Comparison of ENCODE assay signal across 20 cellular contexts in genomic region chr4:116598155-116598979, GRCh38.
A peak's percentile ranks its signal among the peaks of the same experiment; 100 is the strongest.
DNase-seq lines count a peak whose midpoint lies in the region; ATAC-seq, FAIRE-seq and TF ChIP-seq lines count a peak whose summit lies in the region.
"Had no signal": no experiment of that assay in that cellular context is flagged by ENCODE, and none has a peak within 500 bp of the region (broad histone marks: within the 10 kb centered on the region; RNA-seq: fewer than 3 reads in every experiment).

No MANE protein-coding gene starts in this region.

- TF ChIP-seq EP300 in HepG2 (IDR thresholded peaks at IDR 0.05; ENCODE audit: low read depth in 2 of 2, low read length in 2 of 2) (no peak), HepG2 (CRISPR knock-in tag; IDR thresholded peaks at IDR 0.05; ENCODE audit: borderline replicate concordance) (no peak)

- TF ChIP-seq RAD21 in HepG2 (CRISPR knock-in tag; IDR thresholded peaks at IDR 0.05): no peak

- no peak overlapping the region for H3K27ac ChIP-seq in right lobe of liver
- H3K27ac ChIP-seq in HepG2 (ENCODE audit: extremely low read length, insufficient read depth, low read length): no peak overlapping the region
- no peak overlapping the region for H3K27ac ChIP-seq in lower lobe of right lung
- H3K27ac ChIP-seq: BLaER1 treated with 17β-estradiol and CSF1 and Interleukin-3, amounts not matched to agents 10 nM and 100 nM; HL-60 had no signal

- POLR2A ChIA-PET in HepG2 (lab: Yijun Ruan, JAX): no interaction called here

- no peaks in the 10 kb centered on the region for H4K20me1 ChIP-seq in HepG2 (ENCODE audit: insufficient read depth, low read length)
- H4K20me1 ChIP-seq: BLaER1 treated with 17β-estradiol and CSF1 and Interleukin-3, amounts not matched to agents 10 nM and 100 nM had no signal

- H3K4me3 ChIP-seq in right lobe of liver (no peak overlapping the region), HepG2 (replicated peaks in 1 of 3; ENCODE audit: insufficient read depth in 1 of 3, low read depth in 2 of 3, low read length in 3 of 3) (no peak overlapping the region), lower lobe of right lung (no peak overlapping the region)
- H3K4me3 ChIP-seq: BLaER1 treated with 17β-estradiol and CSF1 and Interleukin-3, amounts not matched to agents 10 nM and 100 nM; GM12878 had no signal

- TF ChIP-seq POLR2A in right lobe of liver (IDR thresholded peaks at IDR 0.05) (no peak), HepG2 (IDR thresholded peaks at IDR 0.05; ENCODE audit: insufficient read depth in 1 of 2, low read depth in 2 of 2, low read length in 2 of 2) (no peak)

- peak in 2 of 3 donors; percentile 13 to 39 for DNase-seq in right lobe of liver
- no peak for DNase-seq in HepG2 (ENCODE audit: low spot score)
- peak; percentile 30 for DNase-seq in lower lobe of right lung
- DNase-seq in sciatic nerve (ENCODE audit: low spot score): no peak
- no peak for DNase-seq in NCI-H187 (lab: John Stamatoyannopoulos, UW)
- DNase-seq in D341Med (ENCODE audit: low spot score): no peak
- no peak for DNase-seq in NCI-H526 treated with DMSO at 0.1 percent for 48 hours (lab: John Stamatoyannopoulos, UW)
- DNase-seq: Calu3; CD8-positive, alpha-beta T cell; DMS 273 treated with DMSO at 0.1 percent for 48 hours; DMS53; DND-41; EL; GOT3; H7; HFFc6 had no signal

- no peak for FAIRE-seq in HepG2 (lab: Jason Lieb, UNC)
- FAIRE-seq: GM12878 had no signal

- H3K4me1 ChIP-seq in right lobe of liver (no peaks in the 10 kb centered on the region), HepG2 (ENCODE audit: insufficient read depth, low read length) (no peaks in the 10 kb centered on the region), lower lobe of right lung (no peaks in the 10 kb centered on the region)
- H3K4me1 ChIP-seq: BLaER1 treated with 17β-estradiol and CSF1 and Interleukin-3, amounts not matched to agents 10 nM and 100 nM had no signal

- H2AFZ ChIP-seq in HepG2 (ENCODE audit: low read length): no peak overlapping the region

- no TSS peak for BruUV-seq in HepG2 (replicated peaks; lab: Mats Ljungman, UMichigan)

- H3K27me3 ChIP-seq in right lobe of liver: no peaks in the 10 kb centered on the region
- H3K27me3 ChIP-seq in HepG2 (ENCODE audit: control insufficient read depth in 1 of 2, insufficient read depth in 2 of 2, low read length in 2 of 2): no peaks in the 10 kb centered on the region
- H3K27me3 ChIP-seq in lower lobe of right lung (ENCODE audit: low read depth): no peaks in the 10 kb centered on the region
- H3K27me3 ChIP-seq: BLaER1 treated with 17β-estradiol and CSF1 and Interleukin-3, amounts not matched to agents 10 nM and 100 nM had no signal

- no peak overlapping the region for H3K4me2 ChIP-seq in HepG2 (ENCODE audit: low read depth, low read length)
- H3K4me2 ChIP-seq: BLaER1 treated with 17β-estradiol and CSF1 and Interleukin-3, amounts not matched to agents 10 nM and 100 nM had no signal

- no peak overlapping the region for H3K9ac ChIP-seq in HepG2 (ENCODE audit: insufficient read depth, low read depth, low read length)
- H3K9ac ChIP-seq: BLaER1 treated with 17β-estradiol and CSF1 and Interleukin-3, amounts not matched to agents 10 nM and 100 nM had no signal

- intact Hi-C loops in right lobe of liver (cut with DNase I): no loop called here
- intact Hi-C loops in HepG2 (cut with micrococcal nuclease; ENCODE audit: unreplicated experiment): no loop called here
- intact Hi-C loops in lower lobe of right lung (cut with DNase I): no loop called here
- intact Hi-C loops in sciatic nerve (cut with DNase I): no loop called here

- H3K79me2 ChIP-seq in HepG2 (ENCODE audit: insufficient read depth, low read length): no peaks in the 10 kb centered on the region

- H3K36me3 ChIP-seq in right lobe of liver (no peaks in the 10 kb centered on the region), HepG2 (replicated peaks in 1 of 2; ENCODE audit: control insufficient read depth in 1 of 2, insufficient read depth in 2 of 2, low read length in 2 of 2) (no peaks in the 10 kb centered on the region), lower lobe of right lung (no peaks in the 10 kb centered on the region)
- H3K36me3 ChIP-seq: BLaER1 treated with 17β-estradiol and CSF1 and Interleukin-3, amounts not matched to agents 10 nM and 100 nM had no signal

- ATAC-seq in right lobe of liver: no peak
- ATAC-seq in HepG2: no peak
- peak in 1 of 2 donors; percentile 41 for ATAC-seq in lower lobe of right lung
- ATAC-seq in sciatic nerve: peak; percentile 28
- ATAC-seq: CD8-positive, alpha-beta T cell; GM12878; HCT116 had no signal

- CTCF ChIA-PET in HepG2 (lab: Yijun Ruan, JAX; ENCODE audit: low intra/inter-chr PET ratio, low total read pairs): no interaction called here

- WGBS in right lobe of liver (ENCODE audit: insufficient coverage, low coverage, low lambda C conversion rate, missing lambda C conversion rate): 90% methylated on average over 7 of the region's 32 CpGs
- 68% methylated on average over 21 of the region's 32 CpGs for WGBS in HepG2 (ENCODE audit: low lambda C conversion rate)

- in situ Hi-C loops in HepG2 (cut with HindIII; ENCODE audit: extremely low pct_ligation_motif_present, low pct_unique_long_range_greater_than_20kb): no loop called here

- TF ChIP-seq CTCF in right lobe of liver (IDR thresholded peaks at IDR 0.05) (no peak), HepG2 (CRISPR knock-in tag; IDR thresholded peaks at IDR 0.05) (no peak), lower lobe of right lung (IDR thresholded peaks at IDR 0.05) (no peak)

- H3K9me3 ChIP-seq in right lobe of liver (no peaks in the 10 kb centered on the region), HepG2 (ENCODE audit: low read length) (no peaks in the 10 kb centered on the region), lower lobe of right lung (no peaks in the 10 kb centered on the region)

TF ChIP-seq in HepG2, 621 proteins besides CTCF, POLR2A, EP300 and RAD21:
- no peak for TF ChIP-seq PHB2 (IDR thresholded peaks at IDR 0.05; ENCODE audit: partially characterized antibody)
- TF ChIP-seq MEIS2 (CRISPR knock-in tag; IDR thresholded peaks at IDR 0.05): no peak
- TF ChIP-seq ZNF138 (CRISPR knock-in tag; IDR thresholded peaks at IDR 0.05; ENCODE audit: low read depth): no peak
- TF ChIP-seq ZNF253 (CRISPR knock-in tag; IDR thresholded peaks at IDR 0.05; ENCODE audit: borderline replicate concordance): no peak
- no peak for TF ChIP-seq EZH2 (conservative IDR thresholded peaks at IDR 0.05; ENCODE audit: low read depth, low read length)
- TF ChIP-seq PITX1 (CRISPR knock-in tag; IDR thresholded peaks at IDR 0.05): no peak
- TF ChIP-seq ZBTB1 (CRISPR knock-in tag; IDR thresholded peaks at IDR 0.05; ENCODE audit: borderline replicate concordance): no peak
- no peak for TF ChIP-seq ZSCAN5A (CRISPR knock-in tag; IDR thresholded peaks at IDR 0.05; ENCODE audit: borderline replicate concordance)
- TF ChIP-seq, protein P1, sequence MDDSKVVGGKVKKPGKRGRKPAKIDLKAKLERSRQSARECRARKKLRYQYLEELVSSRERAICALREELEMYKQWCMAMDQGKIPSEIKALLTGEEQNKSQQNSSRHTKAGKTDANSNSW (CRISPR knock-in tag; IDR thresholded peaks at IDR 0.05; ENCODE audit: borderline replicate concordance): no peak

Comparison
In these comparisons a context has a peak if more than half of its experiments do, and no peak if none do; other contexts are left out.
1. DNase-seq: peak in right lobe of liver (2 of 3) and lower lobe of right lung (single experiment); none in HepG2 (single experiment), sciatic nerve (single experiment), NCI-H187 (0 of 2), D341Med (single experiment) and NCI-H526 treated with DMSO at 0.1 percent for 48 hours (single experiment).